ENCODE assay signal across 6 cellular contexts in the genomic region with DNA sequence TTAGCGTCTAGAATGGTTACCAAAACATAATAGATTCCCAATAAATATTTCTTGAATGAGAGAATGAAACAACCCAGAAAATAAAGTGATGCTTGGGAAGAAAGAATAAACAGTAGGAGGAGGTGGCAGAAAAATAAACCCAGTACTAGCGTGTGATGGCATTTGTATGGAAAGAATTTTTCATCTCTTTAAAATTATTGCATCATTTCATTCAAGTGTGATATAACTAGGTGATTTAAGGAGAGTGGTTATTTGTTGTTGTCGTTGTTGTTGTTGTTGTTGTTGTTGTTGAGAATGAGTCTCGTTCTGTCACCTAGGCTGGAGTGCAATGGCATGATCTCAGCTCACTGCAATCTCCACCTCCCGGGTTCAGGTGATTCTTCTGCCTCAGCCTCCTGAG.
"Had no signal": no experiment of that assay in that cellular context is flagged by ENCODE, and none has a peak within 500 bp of the region (broad histone marks: within the 10 kb centered on the region; RNA-seq: fewer than 3 reads in every experiment).

No MANE protein-coding gene starts in this region.

- FAIRE-seq: HTR-8/SVneo had no signal

- H3K4me2 ChIP-seq: KMS-11 had no signal

- DNase-seq: IMR-90, KBM-7, KG1 had no signal

- H3K9ac ChIP-seq: KMS-11 had no signal

- H3K27ac ChIP-seq: HL-60, KMS-11 had no signal
